In the genomic region with DNA sequence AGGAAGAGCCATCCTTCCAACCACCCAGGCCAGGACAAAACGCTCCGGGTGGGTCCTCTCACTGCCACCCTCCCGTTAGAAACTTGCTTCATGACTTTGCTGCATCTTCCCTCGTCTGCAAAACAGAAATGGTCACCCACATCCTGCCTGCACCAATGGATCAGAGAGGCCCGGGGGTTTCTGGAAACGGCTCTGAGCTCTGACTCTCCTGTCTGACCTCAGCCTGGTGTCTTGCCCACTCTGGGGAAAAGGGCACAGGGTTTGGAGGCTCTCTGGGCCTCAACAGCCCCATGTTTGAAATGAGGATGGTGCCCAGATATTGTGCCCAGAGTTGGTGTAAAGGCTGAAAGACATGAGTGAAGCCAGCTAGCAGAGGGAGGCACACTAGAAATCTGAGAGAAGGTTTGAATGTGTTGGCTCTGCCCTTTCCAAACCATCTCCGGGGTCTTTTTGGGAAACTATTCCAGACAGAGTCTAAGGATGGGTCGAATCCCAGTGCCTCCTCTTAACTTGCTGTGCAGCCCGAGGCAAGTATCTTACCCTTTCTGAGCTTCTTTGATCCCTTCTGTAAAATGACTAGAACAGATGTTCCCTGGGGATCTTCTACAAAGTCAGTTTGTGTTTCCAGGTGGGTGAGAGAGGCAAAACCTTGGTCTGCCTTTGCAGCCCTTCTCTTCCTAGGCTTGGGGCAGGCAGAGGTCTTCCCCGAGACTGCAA, we compare ENCODE assay signal across 2 cellular contexts.
TF ChIP-seq lines count a peak whose summit lies in the region.

No MANE protein-coding gene starts in this region.

TF ChIP-seq in HepG2, 621 proteins besides CTCF, POLR2A, EP300 and RAD21:
- TF ChIP-seq ZNF530 (CRISPR knock-in tag; IDR thresholded peaks at IDR 0.05; ENCODE audit: low read depth): no peak
- no peak for TF ChIP-seq ZNF891 (CRISPR knock-in tag; IDR thresholded peaks at IDR 0.05)
- TF ChIP-seq ZNF768 (CRISPR knock-in tag; IDR thresholded peaks at IDR 0.05): peak; percentile 65; the same call in 1 of the 2 replicates

TF ChIP-seq in H1, 55 proteins besides CTCF, POLR2A, EP300 and RAD21:
- TF ChIP-seq GABPA (IDR thresholded peaks at IDR 0.05; ENCODE audit: borderline replicate concordance, insufficient read depth, low read length) (no peak), CREB1 (IDR thresholded peaks at IDR 0.05) (no peak), CEBPB (IDR thresholded peaks at IDR 0.05; ENCODE audit: low read depth, low read length) (no peak), TBP (IDR thresholded peaks at IDR 0.05; ENCODE audit: low read depth, low read length) (no peak), HDAC6 (IDR thresholded peaks at IDR 0.05; ENCODE audit: low read depth, low read length) (no peak), KDM4A (IDR thresholded peaks at IDR 0.05; ENCODE audit: low read depth, low read length, severe bottlenecking) (no peak), BCL11A (IDR thresholded peaks at IDR 0.05; ENCODE audit: low read depth in 2 of 2, low read length in 2 of 2) (no peak), MAFK (IDR thresholded peaks at IDR 0.05; ENCODE audit: low read depth, low read length) (no peak), KDM1A (IDR thresholded peaks at IDR 0.05; ENCODE audit: borderline replicate concordance, low read length) (0 out of 2 replicates have a peak, but pooled peaks have one; percentile 37)
